In the genomic region with DNA sequence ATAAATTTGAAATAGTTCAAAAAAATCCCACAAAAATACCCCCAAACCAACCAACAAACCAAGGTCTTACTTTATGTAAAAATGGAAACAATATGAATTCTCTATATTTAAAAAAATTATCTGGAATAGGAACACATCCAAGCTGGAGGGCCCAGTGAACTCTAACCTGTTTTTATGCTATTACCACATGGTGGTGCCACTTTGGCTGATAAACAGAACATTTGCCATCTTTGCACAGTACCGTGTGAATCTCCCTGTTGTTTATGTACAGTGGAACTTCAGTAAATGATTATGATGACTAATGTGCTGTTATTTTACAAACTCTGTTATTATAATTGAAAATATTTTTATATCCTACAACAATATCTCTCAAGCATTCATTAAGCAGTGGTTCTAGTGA, we compare ENCODE assay signal across 22 cellular contexts.
A peak's percentile ranks its signal among the peaks of the same experiment; 100 is the strongest.
DNase-seq lines count a peak whose midpoint lies in the region; ATAC-seq and TF ChIP-seq lines count a peak whose summit lies in the region.
"Had no signal": no experiment of that assay in that cellular context is flagged by ENCODE, and none has a peak within 500 bp of the region (broad histone marks: within the 10 kb centered on the region; RNA-seq: fewer than 3 reads in every experiment).

No MANE protein-coding gene starts in this region.

- H3K9me3 ChIP-seq in PC-3 (ENCODE audit: low read length) (no peaks in the 10 kb centered on the region), gastrocnemius medialis (no peaks in the 10 kb centered on the region)
- H3K9me3 ChIP-seq: adrenal gland, SJCRH30, upper lobe of left lung had no signal

- TF ChIP-seq CTCF in PC-3 (conservative IDR thresholded peaks at IDR 0.05; ENCODE audit: low read depth, low read length) = peak; percentile 20; the same call in 1 of the 2 replicates
- TF ChIP-seq CTCF in foreskin keratinocyte (conservative IDR thresholded peaks at IDR 0.05) = peak; percentile 19
- TF ChIP-seq CTCF in gastrocnemius medialis (IDR thresholded peaks at IDR 0.05 in 4 of 5, conservative IDR thresholded peaks at IDR 0.05 in 1 of 5) = no peak

- ATAC-seq in PC-3 (no peak), foreskin keratinocyte (no peak), gastrocnemius medialis (no peak)
- ATAC-seq in activated T-helper 17 cell treated with anti-CD3 and anti-CD28 coated beads, Interleukin-2, amount 50 U/mL, for 72 hours (replicated peaks) = no peak
- ATAC-seq: sciatic nerve had no signal

- no peaks in the 10 kb centered on the region for H3K27me3 Mint-ChIP-seq in activated T-helper 17 cell treated with anti-CD3 and anti-CD28 coated beads, Interleukin-2, amount 50 U/mL, for 72 hours
- H3K27me3 Mint-ChIP-seq: stimulated activated naive CD8-positive, alpha-beta T cell treated with anti-CD3 and anti-CD28 coated beads, Interleukin-15, Interleukin-2, amounts not matched to agents 100 ng/mL and 50 ng/mL, for 24 hours had no signal

- no peak for TF ChIP-seq POLR2A in gastrocnemius medialis (IDR thresholded peaks at IDR 0.05)

- no peaks in the 10 kb centered on the region for H3K9me3 Mint-ChIP-seq in activated T-helper 17 cell treated with anti-CD3 and anti-CD28 coated beads, Interleukin-2, amount 50 U/mL, for 72 hours
- H3K9me3 Mint-ChIP-seq: activated T-helper 2 cell treated with anti-CD3 and anti-CD28 coated beads, Interferon-gamma antibody, Interleukin-2, Interleukin-4, amounts not matched to agents 10 μg/mL and 5 μg/mL and 100 μg/mL, durations not matched to agents 14 hours and 24 hours and 36 hours; stimulated activated naive CD8-positive, alpha-beta T cell treated with anti-CD3 and anti-CD28 coated beads, Interleukin-15, Interleukin-2, amounts not matched to agents 100 ng/mL and 50 ng/mL, for 24 hours had no signal

- no peak overlapping the region for H3K4me2 ChIP-seq in PC-3 (ENCODE audit: low read length)

- H3K4me3 ChIP-seq in ACC112 (ENCODE audit: low read depth, low read length) (no peak overlapping the region), PC-3 (ENCODE audit: low read length) (no peak overlapping the region), gastrocnemius medialis (no peak overlapping the region)
- H3K4me3 ChIP-seq: adrenal gland, SJCRH30, upper lobe of left lung had no signal

- H4K20me1 ChIP-seq in PC-3 (ENCODE audit: low read length) = no peaks in the 10 kb centered on the region

- peaks cover 6% of the 10 kb centered on the region; the same call in 1 of the 2 replicates for H3K36me3 ChIP-seq in ACC112 (ENCODE audit: insufficient read depth, low read length)
- H3K36me3 ChIP-seq in PC-3 (ENCODE audit: low read depth, low read length) = no peaks in the 10 kb centered on the region; the same call in 1 of the 2 replicates
- peaks cover 0 to 15% of the 10 kb centered on the region in 2 donors for H3K36me3 ChIP-seq in gastrocnemius medialis
- H3K36me3 ChIP-seq: SJCRH30 had no signal

- H3K27ac ChIP-seq in ACC112 (ENCODE audit: low read depth, low read length) (peak overlapping the region; percentile 91), PC-3 (ENCODE audit: low read length) (no peak overlapping the region), foreskin keratinocyte (no peak overlapping the region), gastrocnemius medialis (no peak overlapping the region)
- H3K27ac ChIP-seq: adrenal gland, SJCRH30, upper lobe of left lung had no signal

- H3F3A ChIP-seq in PC-3 (ENCODE audit: low read length, unreplicated experiment) = no peaks in the 10 kb centered on the region

- in situ Hi-C loops in gastrocnemius medialis (cut with MboI; ENCODE audit: low sequenced_read_pairs in 4 of 4) = no loop called here

- CTCF ChIA-PET in PC-3 (lab: Charles Lee) = no interaction called here

- POLR2A ChIA-PET in PC-3 (lab: Charles Lee; ENCODE audit: unreplicated experiment) = interaction anchor here (0.6 kb wide), 1 partner anchor 263 kb away, joined by 8 read pairs; no protein-coding TSS in a partner anchor

- H3K4me3 Mint-ChIP-seq in activated T-helper 17 cell treated with anti-CD3 and anti-CD28 coated beads, Interleukin-2, amount 50 U/mL, for 72 hours = no peak overlapping the region
- H3K4me3 Mint-ChIP-seq: stimulated activated naive CD8-positive, alpha-beta T cell treated with anti-CD3 and anti-CD28 coated beads, Interleukin-15, Interleukin-2, amounts not matched to agents 100 ng/mL and 50 ng/mL, for 24 hours had no signal

- no peak overlapping the region for H3K27ac Mint-ChIP-seq in activated T-helper 17 cell treated with anti-CD3 and anti-CD28 coated beads, Interleukin-2, amount 50 U/mL, for 72 hours
- H3K27ac Mint-ChIP-seq: stimulated activated naive CD8-positive, alpha-beta T cell treated with anti-CD3 and anti-CD28 coated beads, Interleukin-15, Interleukin-2, amounts not matched to agents 100 ng/mL and 50 ng/mL, for 24 hours had no signal

- BruUV-seq in PC-3 (replicated peaks; lab: Mats Ljungman, UMichigan) = no TSS peak

- peaks cover 53% of the 10 kb centered on the region for H3K36me3 Mint-ChIP-seq in activated T-helper 17 cell treated with anti-CD3 and anti-CD28 coated beads, Interleukin-2, amount 50 U/mL, for 72 hours (ENCODE audit: low read depth)

- intact Hi-C loops in PC-3 (cut with micrococcal nuclease) (loop anchor here (10.0 kb wide), 1 partner anchor 79 kb away; no protein-coding TSS in a partner anchor), gastrocnemius medialis (cut with DNase I; ENCODE audit: low total_unique reads) (loop anchor here (10.0 kb wide), 1 partner anchor 59 kb away; no protein-coding TSS in a partner anchor)

- H3K27me3 ChIP-seq in ACC112 (ENCODE audit: insufficient read depth, low read length) (no peaks in the 10 kb centered on the region), PC-3 (ENCODE audit: low read length) (no peaks in the 10 kb centered on the region), foreskin keratinocyte (no peaks in the 10 kb centered on the region), gastrocnemius medialis (no peaks in the 10 kb centered on the region)
- H3K27me3 ChIP-seq: adrenal gland, SJCRH30, upper lobe of left lung had no signal

- H2AFZ ChIP-seq in ACC112 (ENCODE audit: low read length, unreplicated experiment) = no peak overlapping the region
- no peak overlapping the region for H2AFZ ChIP-seq in PC-3 (ENCODE audit: low read length)

- no peaks in the 10 kb centered on the region for H3K79me2 ChIP-seq in ACC112 (ENCODE audit: control insufficient read depth, insufficient read depth, low read length, unreplicated experiment)
- H3K79me2 ChIP-seq in PC-3 (ENCODE audit: low read length) = no peaks in the 10 kb centered on the region

- peak; percentile 32 for DNase-seq in H4 (ENCODE audit: low spot score)
- DNase-seq in PC-3 = no peak
- no peak for DNase-seq in foreskin keratinocyte
- no peak for DNase-seq in SIG-M5 treated with dmso at 0.1 percent for 504 hours (lab: John Stamatoyannopoulos, UW; ENCODE audit: unreplicated experiment)
- DNase-seq in activated CD8-positive, alpha-beta memory T cell treated with anti-CD3 and anti-CD28 coated beads, Interleukin-2, amount 50 U/mL, for 48 hours = no peak
- DNase-seq in gastrocnemius medialis = no peak
- DNase-seq: activated CD8-positive, alpha-beta memory T cell treated with anti-CD3 and anti-CD28 coated beads for 24 hours; adrenal gland; GF-D8; Karpas-422; NCI-H1436; NCI-H446; nucleus accumbens; SJCRH30; stimulated activated CD4-positive, alpha-beta T cell treated with anti-CD3 and anti-CD28 coated beads, Interleukin-1b, Interleukin-23, amount 100 ng/mL, for 48 hours; T-helper 9 cell; upper lobe of left lung had no signal

- no peaks in the 10 kb centered on the region for H3K9me2 ChIP-seq in PC-3 (replicated peaks; ENCODE audit: low read length)

- H3K4me1 ChIP-seq in ACC112 (ENCODE audit: control insufficient read depth, insufficient read depth, low read length, unreplicated experiment) = peaks cover 42% of the 10 kb centered on the region
- H3K4me1 ChIP-seq in PC-3 (ENCODE audit: insufficient read depth, low read length) = peaks cover 30% of the 10 kb centered on the region
- H3K4me1 ChIP-seq in foreskin keratinocyte = peaks cover 5% of the 10 kb centered on the region
- H3K4me1 ChIP-seq in gastrocnemius medialis = no peaks in the 10 kb centered on the region

- H3K9ac ChIP-seq in PC-3 (ENCODE audit: low read length) = no peak overlapping the region

- H3K4me1 Mint-ChIP-seq in activated T-helper 17 cell treated with anti-CD3 and anti-CD28 coated beads, Interleukin-2, amount 50 U/mL, for 72 hours = peaks cover 14% of the 10 kb centered on the region

Comparison
In these comparisons a context has a peak if more than half of its experiments do, and no peak if none do; other contexts are left out.
1. CTCF ChIP-seq: peak in PC-3 (single experiment) and foreskin keratinocyte (single experiment); none in gastrocnemius medialis (0 of 5).